19 cellular contexts compared by ENCODE assay signal in genomic region chr14:27881646-27882045, GRCh38.
A peak's percentile ranks its signal among the peaks of the same experiment; 100 is the strongest.
DNase-seq lines count a peak whose midpoint lies in the region; ATAC-seq and TF ChIP-seq lines count a peak whose summit lies in the region.
"Had no signal": no experiment of that assay in that cellular context is flagged by ENCODE, and none has a peak within 500 bp of the region (broad histone marks: within the 10 kb centered on the region; RNA-seq: fewer than 3 reads in every experiment).

No MANE protein-coding gene starts in this region.

- H3K36me3 ChIP-seq in iPS DF 6.9 (ENCODE audit: control insufficient read depth, insufficient read depth, low read length), result no peaks in the 10 kb centered on the region
- no peaks in the 10 kb centered on the region for H3K36me3 ChIP-seq in neural progenitor cell

- H3K4me2 ChIP-seq in neural progenitor cell, result no peak overlapping the region
- H3K4me2 ChIP-seq: A549, KMS-11 had no signal

- no peak overlapping the region for H3K27ac Mint-ChIP-seq in neural progenitor cell
- H3K27ac Mint-ChIP-seq: CD4-positive, alpha-beta T cell had no signal

- H3K36me3 Mint-ChIP-seq in neural progenitor cell, result no peaks in the 10 kb centered on the region

- no peaks in the 10 kb centered on the region for H3K27me3 ChIP-seq in iPS DF 6.9 (ENCODE audit: control insufficient read depth, insufficient read depth, low read length)
- no peaks in the 10 kb centered on the region for H3K27me3 ChIP-seq in neural progenitor cell

- H3K4me1 Mint-ChIP-seq in neural progenitor cell, result peaks cover 3% of the 10 kb centered on the region

- no peak for ATAC-seq in GM18498 (IDR thresholded peaks at IDR 0.05; ENCODE audit: unreplicated experiment)
- ATAC-seq: A549, HCT116 had no signal

- H3K27me3 Mint-ChIP-seq in neural progenitor cell (ENCODE audit: insufficient read depth, low read depth), result no peaks in the 10 kb centered on the region
- H3K27me3 Mint-ChIP-seq: CD4-positive, alpha-beta T cell had no signal

- DNase-seq in DMS53 (lab: John Stamatoyannopoulos, UW) (peak; percentile 0), DMS53 treated with DMSO at 0.1 percent for 48 hours (lab: John Stamatoyannopoulos, UW; ENCODE audit: unreplicated experiment) (no peak), iPS DF 6.9 (ENCODE audit: low read depth, low spot score) (peak; percentile 4), neural progenitor cell (ENCODE audit: low spot score) (peak; percentile 1), NCI-H524 (lab: John Stamatoyannopoulos, UW) (no peak), HPDE6-E6E7 (ENCODE audit: extremely low spot score) (no peak)
- DNase-seq: AML-193; CD4-positive, alpha-beta T cell; DMS153; DND-41; EL; GM23248; H7 had no signal

- WGBS in iPS DF 6.9 (ENCODE audit: insufficient coverage, insufficient read length), result no CpG with 5 or more reads among the region's 4 CpGs

- H2AFZ ChIP-seq in neural progenitor cell (replicated peaks), result no peak overlapping the region
- H2AFZ ChIP-seq: GM23248 had no signal

- TF ChIP-seq CTCF in neural progenitor cell (IDR thresholded peaks at IDR 0.05), result no peak

- peaks cover 2% of the 10 kb centered on the region for H3K9me3 Mint-ChIP-seq in neural progenitor cell

- H3K9ac ChIP-seq in neural progenitor cell, result no peak overlapping the region
- H3K9ac ChIP-seq: GM23248, KMS-11 had no signal

- H4K20me1 ChIP-seq in neural progenitor cell (ENCODE audit: low read depth), result no peaks in the 10 kb centered on the region

- H3K4me3 ChIP-seq in iPS DF 6.9 (ENCODE audit: low read length) (no peak overlapping the region), neural progenitor cell (no peak overlapping the region)
- H3K4me3 ChIP-seq: A549, GM23248 had no signal

- H3K9me3 ChIP-seq in iPS DF 6.9 (ENCODE audit: control insufficient read depth, insufficient read depth, low read length) (no peaks in the 10 kb centered on the region), neural progenitor cell (ENCODE audit: low read depth) (no peaks in the 10 kb centered on the region)

- no peak overlapping the region for H3K4me3 Mint-ChIP-seq in neural progenitor cell
- H3K4me3 Mint-ChIP-seq: CD4-positive, alpha-beta T cell had no signal

- H3K4me1 ChIP-seq in iPS DF 6.9 (ENCODE audit: control insufficient read depth, insufficient read depth, low read length), result no peaks in the 10 kb centered on the region
- H3K4me1 ChIP-seq in neural progenitor cell, result no peaks in the 10 kb centered on the region
- H3K4me1 ChIP-seq: A549 had no signal

- H3F3A ChIP-seq in neural progenitor cell (ENCODE audit: low read depth), result no peaks in the 10 kb centered on the region

- H3K27ac ChIP-seq in iPS DF 6.9 (ENCODE audit: low read length), result no peak overlapping the region
- H3K27ac ChIP-seq in neural progenitor cell, result no peak overlapping the region
- H3K27ac ChIP-seq: 22Rv1, A549, C4-2B, GM23248, KMS-11 had no signal

- no peaks in the 10 kb centered on the region for H3K79me2 ChIP-seq in neural progenitor cell (ENCODE audit: low read depth)

Comparison
In these comparisons a context has a peak if more than half of its experiments do, and no peak if none do; other contexts are left out.
1. DNase-seq: peak in DMS53 (single experiment), iPS DF 6.9 (single experiment) and neural progenitor cell (single experiment); none in DMS53 treated with DMSO at 0.1 percent for 48 hours (single experiment), NCI-H524 (0 of 2) and HPDE6-E6E7 (single experiment).